21 cellular contexts compared by ENCODE assay signal in genomic region chr11:6433998-6434650, GRCh38. TPM values are rescaled to one million over a fixed set of nuclear protein-coding genes. Genes with fewer than 3 reads are reported as not detected.
DNase-seq lines count a peak whose midpoint lies in the region; ATAC-seq and TF ChIP-seq lines count a peak whose summit lies in the region.
"Had no signal": no experiment of that assay in that cellular context is flagged by ENCODE, and none has a peak within 500 bp of the region (broad histone marks: within the 10 kb centered on the region; RNA-seq: fewer than 3 reads in every experiment).

No MANE protein-coding gene starts in this region.

- CTCF ChIA-PET in activated CD8-positive, alpha-beta T cell treated with anti-CD3 and anti-CD28 coated beads, Interleukin-2, amount 10 ng/mL, durations not matched to agents 7 days and 5 days (lab: Charles Lee) = interaction anchor here (0.7 to 5.4 kb wide), 4 partner anchors 9 to 56 kb away, joined by 3 to 41 read pairs (median 6); no protein-coding TSS in a partner anchor

- peak; percentile 41 for ATAC-seq in GM21367 (IDR thresholded peaks at IDR 0.05; ENCODE audit: unreplicated experiment)
- peak; percentile 57 for ATAC-seq in HG03354 (IDR thresholded peaks at IDR 0.05; ENCODE audit: poor library complexity, severe bottlenecking, unreplicated experiment)
- no peak for ATAC-seq in activated CD8-positive, alpha-beta T cell treated with anti-CD3 and anti-CD28 coated beads, Interleukin-2, amount 10 ng/mL, durations not matched to agents 7 days and 5 days
- ATAC-seq in HG02759 (IDR thresholded peaks at IDR 0.05; ENCODE audit: unreplicated experiment) = no peak
- ATAC-seq: activated CD8-positive, alpha-beta T cell treated with anti-CD3 and anti-CD28 coated beads for 36 hours; activated T-helper 17 cell treated with anti-CD3 and anti-CD28 coated beads, Interleukin-2, amount 50 U/mL, for 72 hours; effector memory CD8-positive, alpha-beta T cell had no signal

- H3K4me3 Mint-ChIP-seq in activated CD8-positive, alpha-beta T cell treated with anti-CD3 and anti-CD28 coated beads, Interleukin-2, amount 10 ng/mL, durations not matched to agents 7 days and 5 days = no peak overlapping the region
- H3K4me3 Mint-ChIP-seq: activated CD8-positive, alpha-beta T cell treated with anti-CD3 and anti-CD28 coated beads for 36 hours; activated T-helper 17 cell treated with anti-CD3 and anti-CD28 coated beads, Interleukin-2, amount 50 U/mL, for 72 hours; effector memory CD8-positive, alpha-beta T cell; H9; stimulated activated naive CD8-positive, alpha-beta T cell treated with anti-CD3 and anti-CD28 coated beads, Interleukin-15, Interleukin-2, amounts not matched to agents 100 ng/mL and 50 ng/mL, for 24 hours had no signal

- H3K4me1 Mint-ChIP-seq in activated CD8-positive, alpha-beta T cell treated with anti-CD3 and anti-CD28 coated beads, Interleukin-2, amount 10 ng/mL, durations not matched to agents 7 days and 5 days (ENCODE audit: low read depth) = peaks cover 6% of the 10 kb centered on the region
- H3K4me1 Mint-ChIP-seq: H9 had no signal

- no peak overlapping the region for H3K27ac Mint-ChIP-seq in activated CD8-positive, alpha-beta T cell treated with anti-CD3 and anti-CD28 coated beads, Interleukin-2, amount 10 ng/mL, durations not matched to agents 7 days and 5 days
- H3K27ac Mint-ChIP-seq: activated CD8-positive, alpha-beta T cell treated with anti-CD3 and anti-CD28 coated beads for 36 hours; activated T-helper 17 cell treated with anti-CD3 and anti-CD28 coated beads, Interleukin-2, amount 50 U/mL, for 72 hours; H9; stimulated activated naive CD8-positive, alpha-beta T cell treated with anti-CD3 and anti-CD28 coated beads, Interleukin-15, Interleukin-2, amounts not matched to agents 100 ng/mL and 50 ng/mL, for 24 hours had no signal

- DNase-seq in GM12865 (ENCODE audit: low read depth) (peak; percentile 55), left kidney (ENCODE audit: low read depth, low spot score) (peak; percentile 53), NCI-H446 (lab: John Stamatoyannopoulos, UW) (no peak), AG08395 (ENCODE audit: low spot score) (no peak)
- no peak for DNase-seq in activated CD8-positive, alpha-beta T cell treated with anti-CD3 and anti-CD28 coated beads, Interleukin-2, amount 10 ng/mL, durations not matched to agents 7 days and 5 days
- DNase-seq: activated CD8-positive, alpha-beta T cell treated with anti-CD3 and anti-CD28 coated beads for 36 hours; Calu3; central memory CD4-positive, alpha-beta T cell; effector memory CD8-positive, alpha-beta T cell; H9; left ventricle myocardium inferior; NCI-H187 treated with DMSO at 0.1 percent for 48 hours; NCI-H82; Peyer's patch; WERI-Rb-1 had no signal

- H3K27me3 Mint-ChIP-seq in activated CD8-positive, alpha-beta T cell treated with anti-CD3 and anti-CD28 coated beads, Interleukin-2, amount 10 ng/mL, durations not matched to agents 7 days and 5 days (ENCODE audit: low read depth) = peaks cover 5% of the 10 kb centered on the region
- H3K27me3 Mint-ChIP-seq: activated CD8-positive, alpha-beta T cell treated with anti-CD3 and anti-CD28 coated beads for 36 hours; activated T-helper 17 cell treated with anti-CD3 and anti-CD28 coated beads, Interleukin-2, amount 50 U/mL, for 72 hours; effector memory CD8-positive, alpha-beta T cell; stimulated activated naive CD8-positive, alpha-beta T cell treated with anti-CD3 and anti-CD28 coated beads, Interleukin-15, Interleukin-2, amounts not matched to agents 100 ng/mL and 50 ng/mL, for 24 hours had no signal

- no peaks in the 10 kb centered on the region for H3K9me3 Mint-ChIP-seq in activated CD8-positive, alpha-beta T cell treated with anti-CD3 and anti-CD28 coated beads, Interleukin-2, amount 10 ng/mL, durations not matched to agents 7 days and 5 days (ENCODE audit: insufficient read depth)
- H3K9me3 Mint-ChIP-seq: activated CD8-positive, alpha-beta T cell treated with anti-CD3 and anti-CD28 coated beads for 36 hours; activated T-helper 17 cell treated with anti-CD3 and anti-CD28 coated beads, Interleukin-2, amount 50 U/mL, for 72 hours; effector memory CD8-positive, alpha-beta T cell; H9; stimulated activated naive CD8-positive, alpha-beta T cell treated with anti-CD3 and anti-CD28 coated beads, Interleukin-15, Interleukin-2, amounts not matched to agents 100 ng/mL and 50 ng/mL, for 24 hours had no signal

- POLR2A ChIA-PET in activated CD8-positive, alpha-beta T cell treated with anti-CD3 and anti-CD28 coated beads, Interleukin-2, amount 10 ng/mL, durations not matched to agents 7 days and 5 days (lab: Charles Lee) = no interaction called here

- H3K4me3 ChIP-seq in GM12865 (ENCODE audit: low read depth, low read length) = no peak overlapping the region
- H3K4me3 ChIP-seq: left ventricle myocardium inferior, Peyer's patch had no signal

- H3K36me3 Mint-ChIP-seq in activated CD8-positive, alpha-beta T cell treated with anti-CD3 and anti-CD28 coated beads, Interleukin-2, amount 10 ng/mL, durations not matched to agents 7 days and 5 days (ENCODE audit: low read depth) = no peaks in the 10 kb centered on the region

- no peak for TF ChIP-seq CTCF in GM12865 (IDR thresholded peaks at IDR 0.05; ENCODE audit: insufficient read depth, low read depth, low read length, missing control alignments)

RNA-seq across cellular contexts. Expression of gene HPX, which starts 6.7 kb away (rescaled TPM):
- total RNA-seq in activated CD8-positive, alpha-beta T cell treated with anti-CD3 and anti-CD28 coated beads, Interleukin-2, amount 10 ng/mL, durations not matched to agents 7 days and 5 days = not detected
- total RNA-seq: activated CD8-positive, alpha-beta T cell treated with anti-CD3 and anti-CD28 coated beads for 36 hours; LHCN-M2 had no signal

RNA-seq across cellular contexts. Expression of gene APBB1, which starts 15.2 kb away (rescaled TPM):
- total RNA-seq in activated CD8-positive, alpha-beta T cell treated with anti-CD3 and anti-CD28 coated beads, Interleukin-2, amount 10 ng/mL, durations not matched to agents 7 days and 5 days = 10 to 100 TPM; 51.7 to 52.4 TPM

RNA-seq across cellular contexts. Expression of gene TRIM3, which starts 39.6 kb away (rescaled TPM):
- 1 to 10 TPM; 5.7 to 7.5 TPM for total RNA-seq in activated CD8-positive, alpha-beta T cell treated with anti-CD3 and anti-CD28 coated beads, Interleukin-2, amount 10 ng/mL, durations not matched to agents 7 days and 5 days

RNA-seq across cellular contexts. Expression of gene SMPD1, which starts 43.9 kb away (rescaled TPM):
- total RNA-seq in activated CD8-positive, alpha-beta T cell treated with anti-CD3 and anti-CD28 coated beads, Interleukin-2, amount 10 ng/mL, durations not matched to agents 7 days and 5 days = 10 to 100 TPM; 35.5 to 37.1 TPM

RNA-seq across cellular contexts. Expression of gene ARFIP2, which starts 47.0 kb away (rescaled TPM):
- total RNA-seq in activated CD8-positive, alpha-beta T cell treated with anti-CD3 and anti-CD28 coated beads, Interleukin-2, amount 10 ng/mL, durations not matched to agents 7 days and 5 days = 10 to 100 TPM; 38.6 to 39.8 TPM

Comparison
In these comparisons a context has a peak if more than half of its experiments do, and no peak if none do; other contexts are left out.
1. DNase-seq: peak in GM12865 (single experiment) and left kidney (single experiment); none in NCI-H446 (0 of 2), activated CD8-positive, alpha-beta T cell treated with anti-CD3 and anti-CD28 coated beads, Interleukin-2, amount 10 ng/mL, durations not matched to agents 7 days and 5 days (single experiment) and AG08395 (single experiment).
2. ATAC-seq: peak in GM21367 (single experiment) and HG03354 (single experiment); none in activated CD8-positive, alpha-beta T cell treated with anti-CD3 and anti-CD28 coated beads, Interleukin-2, amount 10 ng/mL, durations not matched to agents 7 days and 5 days (single experiment) and HG02759 (single experiment).